ENCODE assay signal across 14 cellular contexts in genomic region chr11:93622043-93622442, GRCh38. TPM values are rescaled to one million over a fixed set of nuclear protein-coding genes. Genes with fewer than 3 reads are reported as not detected.
A peak's percentile ranks its signal among the peaks of the same experiment; 100 is the strongest.
DNase-seq lines count a peak whose midpoint lies in the region; FAIRE-seq and TF ChIP-seq lines count a peak whose summit lies in the region.
"Had no signal": no experiment of that assay in that cellular context is flagged by ENCODE, and none has a peak within 500 bp of the region (broad histone marks: within the 10 kb centered on the region; RNA-seq: fewer than 3 reads in every experiment).

No MANE protein-coding gene starts in this region.

- peaks cover 0 to 2% (median 0%) of the 10 kb centered on the region in 8 donors for H3K9me3 Mint-ChIP-seq in CD4-positive, alpha-beta memory T cell
- H3K9me3 Mint-ChIP-seq: activated naive CD8-positive, alpha-beta T cell treated with anti-CD3 and anti-CD28 coated beads, Interleukin-2, amount 50 U/mL, for 24 hours; stimulated activated naive B cell treated with anti-CD40 and anti-IgM and Interleukin-4, amounts not matched to agents 10 μg/mL and 1 μg/mL and 100 μg/mL, for 72 hours had no signal

- H3K4me1 Mint-ChIP-seq in CD4-positive, alpha-beta memory T cell = no peaks in the 10 kb centered on the region
- H3K4me1 Mint-ChIP-seq: activated naive CD8-positive, alpha-beta T cell treated with anti-CD3 and anti-CD28 coated beads, Interleukin-2, amount 50 U/mL, for 24 hours; stimulated activated naive B cell treated with anti-CD40 and anti-IgM and Interleukin-4, amounts not matched to agents 10 μg/mL and 1 μg/mL and 100 μg/mL, for 72 hours had no signal

- peak overlapping the region in 1 of 7 donors; percentile 76 for H3K27ac Mint-ChIP-seq in CD4-positive, alpha-beta memory T cell
- H3K27ac Mint-ChIP-seq: activated naive CD8-positive, alpha-beta T cell treated with anti-CD3 and anti-CD28 coated beads, Interleukin-2, amount 50 U/mL, for 24 hours; stimulated activated naive B cell treated with anti-CD40 and anti-IgM and Interleukin-4, amounts not matched to agents 10 μg/mL and 1 μg/mL and 100 μg/mL, for 72 hours had no signal

- no peaks in the 10 kb centered on the region for H3K36me3 Mint-ChIP-seq in CD4-positive, alpha-beta memory T cell
- H3K36me3 Mint-ChIP-seq: stimulated activated naive B cell treated with anti-CD40 and anti-IgM and Interleukin-4, amounts not matched to agents 10 μg/mL and 1 μg/mL and 100 μg/mL, for 72 hours had no signal

- H3K4me3 ChIP-seq in AG10803 (ENCODE audit: low read length) = no peak overlapping the region
- no peak overlapping the region for H3K4me3 ChIP-seq in hepatocyte
- no peak overlapping the region for H3K4me3 ChIP-seq in CD4-positive, alpha-beta memory T cell (ENCODE audit: low read length in 2 of 2)

- peak; percentile 4 for DNase-seq in AG10803 (ENCODE audit: low read depth)
- no peak for DNase-seq in GM12892 (ENCODE audit: insufficient read length)
- peak; percentile 19 for DNase-seq in NOMO-1 treated with dmso at 0.1 percent for 144 hours (lab: John Stamatoyannopoulos, UW; ENCODE audit: unreplicated experiment)
- no peak for DNase-seq in hepatocyte (ENCODE audit: low spot score)
- DNase-seq in posterior cingulate gyrus = no peak
- no peak for DNase-seq in activated naive CD4-positive, alpha-beta T cell (lab: John Stamatoyannopoulos, UW)
- no peak for DNase-seq in effector CD4-positive, alpha-beta T cell
- DNase-seq in CD4-positive, alpha-beta memory T cell = no peak
- DNase-seq: activated naive CD8-positive, alpha-beta T cell treated with anti-CD3 and anti-CD28 coated beads, Interleukin-2, amount 50 U/mL, for 24 hours; C1 segment of cervical spinal cord; GF-D8; MM.1S; stimulated activated CD4-positive, alpha-beta T cell treated with anti-CD3 and anti-CD28 coated beads, Interleukin-4, amount 100 ng/mL, for 24 hours; stimulated activated naive B cell treated with anti-CD40 and anti-IgM and Interleukin-4, amounts not matched to agents 10 μg/mL and 1 μg/mL and 100 μg/mL, for 72 hours had no signal

- peaks cover 0 to 21% of the 10 kb centered on the region in 2 donors for H3K27me3 Mint-ChIP-seq in CD4-positive, alpha-beta memory T cell

- H3K4me2 ChIP-seq in hepatocyte = no peak overlapping the region

- H3K4me1 ChIP-seq in hepatocyte (ENCODE audit: insufficient read depth) = peaks cover 25% of the 10 kb centered on the region
- H3K4me1 ChIP-seq in CD4-positive, alpha-beta memory T cell (ENCODE audit: insufficient read depth, low read length) = no peaks in the 10 kb centered on the region

- H4K20me1 ChIP-seq in hepatocyte (ENCODE audit: insufficient read depth, poor library complexity, severe bottlenecking) = no peaks in the 10 kb centered on the region

- TF ChIP-seq CTCF in AG10803 (conservative IDR thresholded peaks at IDR 0.05; ENCODE audit: low read length) (peak; percentile 29), hepatocyte (IDR thresholded peaks at IDR 0.05; ENCODE audit: poor library complexity) (peak; percentile 12)

- no peaks in the 10 kb centered on the region for H3K9me3 ChIP-seq in hepatocyte (ENCODE audit: low read depth)
- H3K9me3 ChIP-seq in CD4-positive, alpha-beta memory T cell (ENCODE audit: control insufficient read depth in 1 of 2, low read length in 2 of 2) = no peaks in the 10 kb centered on the region

- no peaks in the 10 kb centered on the region for H3K79me2 ChIP-seq in hepatocyte

- CTCF ChIA-PET in CD4-positive, alpha-beta memory T cell (lab: Charles Lee; ENCODE audit: partially characterized antibody) = interaction anchor here (2.0 kb wide), 1 partner anchor 388 kb away, joined by 11 read pairs; no protein-coding TSS in a partner anchor

- no peak overlapping the region for H3K27ac ChIP-seq in hepatocyte
- H3K27ac ChIP-seq in CD4-positive, alpha-beta memory T cell (ENCODE audit: low read depth, low read length) = no peak overlapping the region

- POLR2A ChIA-PET in CD4-positive, alpha-beta memory T cell (lab: Charles Lee; ENCODE audit: partially characterized antibody) = no interaction called here

- TF ChIP-seq POLR2A in GM12892 (IDR thresholded peaks at IDR 0.05; ENCODE audit: low read depth, low read length) = no peak

- peak; percentile 58 for FAIRE-seq in GM12892 (lab: Jason Lieb, UNC)

- H3K36me3 ChIP-seq in hepatocyte (replicated peaks; ENCODE audit: insufficient read depth, low read depth) = no peaks in the 10 kb centered on the region
- no peaks in the 10 kb centered on the region for H3K36me3 ChIP-seq in CD4-positive, alpha-beta memory T cell (ENCODE audit: insufficient read depth, low read length)

- no peak overlapping the region for H3K4me3 Mint-ChIP-seq in CD4-positive, alpha-beta memory T cell
- H3K4me3 Mint-ChIP-seq: activated naive CD8-positive, alpha-beta T cell treated with anti-CD3 and anti-CD28 coated beads, Interleukin-2, amount 50 U/mL, for 24 hours; stimulated activated naive B cell treated with anti-CD40 and anti-IgM and Interleukin-4, amounts not matched to agents 10 μg/mL and 1 μg/mL and 100 μg/mL, for 72 hours had no signal

- intact Hi-C loops in posterior cingulate gyrus (cut with DNase I) = no loop called here
- intact Hi-C loops in CD4-positive, alpha-beta memory T cell (cut with micrococcal nuclease) = no loop called here

- no peak overlapping the region for H2AFZ ChIP-seq in hepatocyte

- H3K9me2 ChIP-seq in hepatocyte (replicated peaks; ENCODE audit: insufficient read depth) = no peaks in the 10 kb centered on the region

- no peaks in the 10 kb centered on the region for H3K27me3 ChIP-seq in hepatocyte
- H3K27me3 ChIP-seq in CD4-positive, alpha-beta memory T cell (ENCODE audit: insufficient read depth, low read length) = no peaks in the 10 kb centered on the region

RNA-seq across cellular contexts. Expression of gene CEP295, which starts 39.4 kb away (rescaled TPM):
- 16.7 TPM for polyA plus RNA-seq in GM12892 (2012; ENCODE audit: missing spikeins)
- total RNA-seq in hepatocyte = 20.9 and 21.8 TPM in 2 replicates
- polyA plus RNA-seq in hepatocyte = 1.6 and 2.9 TPM in 2 replicates
- total RNA-seq in CD4-positive, alpha-beta memory T cell = 10 to 100 TPM; 15.4 to 16.7 TPM
- polyA plus RNA-seq in CD4-positive, alpha-beta memory T cell = 1 to 10 TPM in 1 of 2 donors, under 1 TPM in 1; 0.43 to 2.0 TPM

Comparison
In these comparisons a context has a peak if more than half of its experiments do, and no peak if none do; other contexts are left out.
1. DNase-seq: peak in AG10803 (single experiment) and NOMO-1 treated with dmso at 0.1 percent for 144 hours (single experiment); none in GM12892 (single experiment), hepatocyte (single experiment), posterior cingulate gyrus (0 of 10), activated naive CD4-positive, alpha-beta T cell (0 of 4), effector CD4-positive, alpha-beta T cell (single experiment) and CD4-positive, alpha-beta memory T cell (0 of 5).